Comparison of ENCODE assay signal across 22 cellular contexts in the genomic region with DNA sequence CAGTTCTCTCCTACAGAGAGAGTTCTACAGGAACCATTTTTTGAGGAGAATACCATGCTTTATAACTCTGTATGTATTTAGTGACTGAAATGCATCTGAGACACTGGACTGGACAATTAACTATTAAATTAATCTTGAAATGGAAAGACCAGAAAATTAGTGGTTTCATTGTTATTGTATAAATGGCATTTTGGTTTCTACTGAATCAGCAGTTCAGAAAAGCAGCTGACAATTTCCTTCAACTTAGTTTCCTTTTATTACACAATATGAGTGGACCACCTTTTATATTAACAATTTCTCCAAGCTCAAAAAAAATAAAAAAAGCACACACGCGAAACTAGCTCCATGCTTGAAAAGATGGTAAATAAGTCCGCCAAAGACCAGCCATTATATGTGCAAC.
"Had no signal": no experiment of that assay in that cellular context is flagged by ENCODE, and none has a peak within 500 bp of the region (broad histone marks: within the 10 kb centered on the region; RNA-seq: fewer than 3 reads in every experiment).

No MANE protein-coding gene starts in this region.

- H3K9me3 Mint-ChIP-seq: IgD-negative memory B cell had no signal

- H3K9me3 ChIP-seq: SJSA1 had no signal

- H3K4me3 Mint-ChIP-seq: IgD-negative memory B cell had no signal

- H3K27me3 Mint-ChIP-seq: IgD-negative memory B cell had no signal

- DNase-seq: Karpas-422, KBM-7, MM.1S, NCI-H1092 treated with DMSO at 0.1 percent for 48 hours, NCI-H1436, NCI-H187, NCI-H2029, NCI-H2081 treated with DMSO at 0.1 percent for 48 hours, NCI-H2171, NCI-H226, NCI-H446, NCI-H510A, NCI-H524 treated with DMSO at 0.1 percent for 48 hours, NCI-H69, NCI-H774, Right ventricle myocardium superior, RPMI8226, SIG-M5 had no signal

- FAIRE-seq: RCC 7860 had no signal

- H3K4me3 ChIP-seq: SJSA1, SK-N-MC had no signal

- H3K27ac ChIP-seq: SJSA1, SK-N-MC had no signal

- H3K27ac Mint-ChIP-seq: IgD-negative memory B cell had no signal

- H3K27me3 ChIP-seq: SJSA1 had no signal
